In genomic region chr12:104250366-104251125, GRCh38 we compare ENCODE assay signal across 26 cellular contexts.
"Had no signal": no experiment of that assay in that cellular context is flagged by ENCODE, and none has a peak within 500 bp of the region (broad histone marks: within the 10 kb centered on the region; RNA-seq: fewer than 3 reads in every experiment).

No MANE protein-coding gene starts in this region.

- H3K9me3 Mint-ChIP-seq: mesothelial cell of epicardium, natural killer cell, T-cell had no signal

- ATAC-seq: gastrocnemius medialis, left colon, lower lobe of right lung, natural killer cell, T-cell had no signal

- FAIRE-seq: islet of Langerhans, TTC549 had no signal

- DNase-seq: activated CD4-positive, alpha-beta T cell treated with anti-CD3 and anti-CD28 coated beads, Interleukin-2, amount 50 U/mL, for 1 hour; activated CD4-positive, CD25-positive, alpha-beta regulatory T cell treated with anti-CD3 and anti-CD28 coated beads, Interleukin-2, amount 50 U/mL, for 72 hours; activated naive CD4-positive, alpha-beta T cell; activated T-cell treated with anti-CD3 and anti-CD28 coated beads, Interleukin-2, amount 50 U/mL, for 1 hour; adrenal gland; brain microvascular endothelial cell; caudate nucleus; dermis blood vessel endothelial cell; effector memory CD4-positive, alpha-beta T cell; gastrocnemius medialis; head of caudate nucleus; left colon; lower lobe of right lung; natural killer cell; spleen; stimulated activated CD4-positive, alpha-beta T cell treated with anti-CD3 and anti-CD28 coated beads, Interleukin-4, amount 100 ng/mL, for 1 hour; stimulated activated naive CD4-positive, alpha-beta T cell; T-cell; testis; trophoblast cell; WERI-Rb-1 had no signal

- H3K36me3 ChIP-seq: adrenal gland, ascending aorta, brain microvascular endothelial cell, gastrocnemius medialis, lower lobe of right lung, spleen, WERI-Rb-1 had no signal

- H3K27me3 ChIP-seq: adrenal gland, ascending aorta, brain microvascular endothelial cell, gastrocnemius medialis, spleen, testis had no signal

- H3K4me1 ChIP-seq: adrenal gland, ascending aorta, gastrocnemius medialis, lower lobe of right lung, spleen, testis had no signal

- H3K27me3 Mint-ChIP-seq: activated naive CD8-positive, alpha-beta T cell; T-cell had no signal

- H3K36me3 Mint-ChIP-seq: activated naive CD8-positive, alpha-beta T cell; mesothelial cell of epicardium; natural killer cell; T-cell had no signal

- H3K27ac ChIP-seq: adrenal gland, ascending aorta, brain microvascular endothelial cell, gastrocnemius medialis, lower lobe of right lung, spleen, testis, WERI-Rb-1 had no signal

- H3K4me3 Mint-ChIP-seq: activated naive CD8-positive, alpha-beta T cell; mesothelial cell of epicardium; natural killer cell; T-cell had no signal

- H3K4me3 ChIP-seq: adrenal gland, ascending aorta, gastrocnemius medialis, lower lobe of right lung, spleen, testis had no signal

- H3K9me3 ChIP-seq: adrenal gland, ascending aorta, gastrocnemius medialis, lower lobe of right lung, spleen, testis had no signal

- H3K4me1 Mint-ChIP-seq: mesothelial cell of epicardium, natural killer cell, T-cell had no signal

- H3K27ac Mint-ChIP-seq: activated naive CD8-positive, alpha-beta T cell; mesothelial cell of epicardium; natural killer cell; T-cell had no signal
